Comparison of ENCODE assay signal across 14 cellular contexts in genomic region chr20:48679603-48680002, GRCh38.
DNase-seq lines count a peak whose midpoint lies in the region; ATAC-seq and TF ChIP-seq lines count a peak whose summit lies in the region.
"Had no signal": no experiment of that assay in that cellular context is flagged by ENCODE, and none has a peak within 500 bp of the region (broad histone marks: within the 10 kb centered on the region; RNA-seq: fewer than 3 reads in every experiment).

No MANE protein-coding gene starts in this region.

- H3K4me3 ChIP-seq in OCI-LY3 (ENCODE audit: low read length) (peak overlapping the region; percentile 60), aorta (ENCODE audit: low read length in 2 of 2) (no peak overlapping the region), body of pancreas (no peak overlapping the region)
- H3K4me3 ChIP-seq: skin epidermis, vagina had no signal

- DNase-seq in stimulated activated CD4-positive, alpha-beta T cell treated with anti-CD3 and anti-CD28 coated beads, Interleukin-15, amount 100 ng/mL, for 24 hours, result peak; percentile 28
- no peak for DNase-seq in stimulated activated CD4-positive, alpha-beta T cell treated with anti-CD3 and anti-CD28 coated beads, Interleukin-12 subunit alpha, Interleukin-12 subunit beta, amount 100 ng/mL, for 4 hours
- DNase-seq in germinal center (ENCODE audit: low spot score), result peak; percentile 58
- DNase-seq in aorta, result peak; percentile 44 to 69
- DNase-seq in C1 segment of cervical spinal cord (lab: John Stamatoyannopoulos, UW), result no peak
- no peak for DNase-seq in body of pancreas
- DNase-seq in globus pallidus (ENCODE audit: low spot score), result no peak
- DNase-seq: activated CD8-positive, alpha-beta memory T cell treated with anti-CD3 and anti-CD28 coated beads, Interleukin-2, amount 50 U/mL, for 4 hours; dermis blood vessel endothelial cell; kidney; natural killer cell had no signal

- H3K79me2 ChIP-seq in OCI-LY3 (ENCODE audit: low read length), result no peaks in the 10 kb centered on the region

- H3K9ac ChIP-seq in OCI-LY3 (ENCODE audit: low read length), result no peak overlapping the region

- peaks cover 13% of the 10 kb centered on the region for H3K4me1 ChIP-seq in OCI-LY3 (ENCODE audit: low read length)
- peaks cover 0 to 3% of the 10 kb centered on the region in 2 donors for H3K4me1 ChIP-seq in aorta (ENCODE audit: control insufficient read depth in 1 of 2, insufficient read depth in 2 of 2, low read length in 2 of 2)
- peaks cover 28% of the 10 kb centered on the region for H3K4me1 ChIP-seq in body of pancreas

- intact Hi-C loops in aorta (cut with DNase I) (loop anchor here in 1 of 2 donors (5.0 kb wide), 1 partner anchor 148 kb away; the partner anchor contains the start of gene PREX1), body of pancreas (cut with DNase I) (no loop called here)

- no peaks in the 10 kb centered on the region for H3K9me3 ChIP-seq in OCI-LY3 (ENCODE audit: insufficient read depth, low read length)
- H3K9me3 ChIP-seq in aorta (ENCODE audit: control insufficient read depth, low read length), result no peaks in the 10 kb centered on the region
- no peaks in the 10 kb centered on the region for H3K9me3 ChIP-seq in body of pancreas
- H3K9me3 ChIP-seq: vagina had no signal

- peak overlapping the region; percentile 70 for H3K4me2 ChIP-seq in OCI-LY3 (ENCODE audit: low read length)

- WGBS in aorta, 2 donors, result 84 to 85% methylated on average over 14 of the region's 14 CpGs
- 85 to 90% methylated on average over 10 to 14 of the region's 14 CpGs for WGBS in body of pancreas, 2 donors

- TF ChIP-seq CTCF in OCI-LY3 (IDR thresholded peaks at IDR 0.05; ENCODE audit: low read depth, low read length) (no peak), body of pancreas (IDR thresholded peaks at IDR 0.05) (no peak)

- no peaks in the 10 kb centered on the region for H4K20me1 ChIP-seq in OCI-LY3 (ENCODE audit: insufficient read depth, low read length)

- H2AFZ ChIP-seq in OCI-LY3 (ENCODE audit: low read depth, low read length), result peak overlapping the region; percentile 23

- no peaks in the 10 kb centered on the region for H3K27me3 ChIP-seq in OCI-LY3 (ENCODE audit: low read depth, low read length)
- H3K27me3 ChIP-seq in aorta (ENCODE audit: control insufficient read depth in 1 of 2, insufficient read depth in 2 of 2, low read length in 1 of 2), result no peaks in the 10 kb centered on the region
- no peaks in the 10 kb centered on the region for H3K27me3 ChIP-seq in body of pancreas
- H3K27me3 ChIP-seq: vagina had no signal

- H3K36me3 ChIP-seq in OCI-LY3 (replicated peaks; ENCODE audit: low read depth, low read length), result peaks cover 3% of the 10 kb centered on the region
- H3K36me3 ChIP-seq in aorta (ENCODE audit: control insufficient read depth in 1 of 2, insufficient read depth in 2 of 2, low read length in 1 of 2), result peaks cover 0 to 2% of the 10 kb centered on the region in 2 donors
- H3K36me3 ChIP-seq in body of pancreas (replicated peaks in 1 of 2; ENCODE audit: insufficient read depth in 1 of 2, low read depth in 2 of 2), result no peaks in the 10 kb centered on the region
- H3K36me3 ChIP-seq: vagina had no signal

- no peak for TF ChIP-seq POLR2A in body of pancreas (IDR thresholded peaks at IDR 0.05)

- H3K27ac ChIP-seq in OCI-LY3 (ENCODE audit: low read length), result no peak overlapping the region
- no peak overlapping the region for H3K27ac ChIP-seq in aorta (ENCODE audit: low read depth in 1 of 2, low read length in 2 of 2)
- no peak overlapping the region for H3K27ac ChIP-seq in body of pancreas
- H3K27ac ChIP-seq: skin epidermis, vagina had no signal

- ATAC-seq in aorta (ENCODE audit: low FRiP score) (no peak), body of pancreas (no peak)

Comparison
In these comparisons a context has a peak if more than half of its experiments do, and no peak if none do; other contexts are left out.
1. DNase-seq: peak in stimulated activated CD4-positive, alpha-beta T cell treated with anti-CD3 and anti-CD28 coated beads, Interleukin-15, amount 100 ng/mL, for 24 hours (single experiment), germinal center (single experiment) and aorta (2 of 2); none in stimulated activated CD4-positive, alpha-beta T cell treated with anti-CD3 and anti-CD28 coated beads, Interleukin-12 subunit alpha, Interleukin-12 subunit beta, amount 100 ng/mL, for 4 hours (single experiment), C1 segment of cervical spinal cord (0 of 14), body of pancreas (0 of 4) and globus pallidus (single experiment).